8 cellular contexts compared by ENCODE assay signal in the genomic region with DNA sequence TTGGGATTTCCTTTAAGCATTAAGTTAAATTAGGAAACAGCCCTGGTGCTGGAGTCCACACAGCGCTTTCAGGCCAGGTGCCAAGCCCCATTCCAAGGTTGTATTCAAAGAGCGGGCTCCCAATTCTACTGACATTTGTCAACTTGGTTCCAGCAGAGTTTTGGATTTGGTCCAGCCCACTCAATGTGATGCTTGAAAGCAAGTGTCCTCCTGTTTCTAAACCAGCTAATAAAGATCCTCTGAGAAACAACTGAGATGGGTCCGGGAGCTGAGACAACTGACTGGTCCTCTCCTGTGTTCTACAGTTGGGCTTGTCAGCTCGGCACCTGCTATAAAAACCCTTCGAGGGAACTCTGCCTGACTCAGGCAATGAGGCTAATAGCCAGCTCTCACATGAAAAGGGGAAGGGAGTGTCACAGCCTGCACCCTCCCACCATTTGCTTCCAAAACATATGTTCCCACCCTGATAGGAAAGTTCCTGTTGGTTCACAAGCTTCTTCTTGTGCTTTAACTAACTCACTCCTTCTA. TPM values are rescaled to one million over a fixed set of nuclear protein-coding genes. Genes with fewer than 3 reads are reported as not detected.
DNase-seq lines count a peak whose midpoint lies in the region; ATAC-seq and TF ChIP-seq lines count a peak whose summit lies in the region.

No MANE protein-coding gene starts in this region.

- peak overlapping the region; percentile 11 for H3K27ac Mint-ChIP-seq in stimulated activated naive CD8-positive, alpha-beta T cell treated with anti-CD3 and anti-CD28 coated beads, Interleukin-15, Interleukin-2, amounts not matched to agents 100 ng/mL and 50 ng/mL, for 24 hours
- H3K27ac Mint-ChIP-seq in stimulated activated naive CD8-positive, alpha-beta T cell treated with anti-CD3 and anti-CD28 coated beads, Interleukin-15, amount 100 ng/mL, for 72 hours: no peak overlapping the region

- no peak for TF ChIP-seq CTCF in heart left ventricle (IDR thresholded peaks at IDR 0.05)
- TF ChIP-seq CTCF in BE2C (IDR thresholded peaks at IDR 0.05; ENCODE audit: low read depth, low read length): no peak

- TF ChIP-seq POLR2A in heart left ventricle (IDR thresholded peaks at IDR 0.05): no peak

- peaks cover 21% of the 10 kb centered on the region for H3K36me3 Mint-ChIP-seq in stimulated activated naive CD8-positive, alpha-beta T cell treated with anti-CD3 and anti-CD28 coated beads, Interleukin-15, Interleukin-2, amounts not matched to agents 100 ng/mL and 50 ng/mL, for 24 hours (ENCODE audit: low read depth)

- no peak for DNase-seq in stimulated activated naive CD8-positive, alpha-beta T cell treated with anti-CD3 and anti-CD28 coated beads, Interleukin-15, amount 100 ng/mL, for 72 hours
- DNase-seq in SHP77 treated with DMSO at 0.1 percent for 48 hours (lab: John Stamatoyannopoulos, UW) (peak; percentile 20), heart left ventricle (peak in 4 of 5 donors; percentile 29 to 55 (median 37)), aorta (peak in 1 of 2 donors; percentile 58), T-helper 9 cell (no peak), BE2C (no peak)

- WGBS in heart left ventricle, 4 donors: 0 to 9% (median 7%) methylated on average over 5 of the region's 5 CpGs
- 1 to 4% methylated on average over 5 of the region's 5 CpGs for WGBS in aorta, 2 donors

- H3K27ac ChIP-seq in heart left ventricle (peak overlapping the region in 8 of 12 donors; percentile 8 to 65 (median 22)), aorta (ENCODE audit: low read depth in 1 of 2, low read length in 2 of 2) (no peak overlapping the region)

- H3K27me3 ChIP-seq in heart left ventricle: no peaks in the 10 kb centered on the region
- H3K27me3 ChIP-seq in aorta (ENCODE audit: control insufficient read depth in 1 of 2, insufficient read depth in 2 of 2, low read length in 1 of 2): no peaks in the 10 kb centered on the region
- no peaks in the 10 kb centered on the region for H3K27me3 ChIP-seq in BE2C

- peaks cover 85% of the 10 kb centered on the region for H3K4me1 Mint-ChIP-seq in stimulated activated naive CD8-positive, alpha-beta T cell treated with anti-CD3 and anti-CD28 coated beads, Interleukin-15, Interleukin-2, amounts not matched to agents 100 ng/mL and 50 ng/mL, for 24 hours (ENCODE audit: low read depth)
- peaks cover 57% of the 10 kb centered on the region for H3K4me1 Mint-ChIP-seq in stimulated activated naive CD8-positive, alpha-beta T cell treated with anti-CD3 and anti-CD28 coated beads, Interleukin-15, amount 100 ng/mL, for 72 hours

- H3K27me3 Mint-ChIP-seq in stimulated activated naive CD8-positive, alpha-beta T cell treated with anti-CD3 and anti-CD28 coated beads, Interleukin-15, Interleukin-2, amounts not matched to agents 100 ng/mL and 50 ng/mL, for 24 hours: no peaks in the 10 kb centered on the region
- H3K27me3 Mint-ChIP-seq in stimulated activated naive CD8-positive, alpha-beta T cell treated with anti-CD3 and anti-CD28 coated beads, Interleukin-15, amount 100 ng/mL, for 72 hours: no peaks in the 10 kb centered on the region

- H3K4me3 Mint-ChIP-seq in stimulated activated naive CD8-positive, alpha-beta T cell treated with anti-CD3 and anti-CD28 coated beads, Interleukin-15, Interleukin-2, amounts not matched to agents 100 ng/mL and 50 ng/mL, for 24 hours: no peak overlapping the region
- no peak overlapping the region for H3K4me3 Mint-ChIP-seq in stimulated activated naive CD8-positive, alpha-beta T cell treated with anti-CD3 and anti-CD28 coated beads, Interleukin-15, amount 100 ng/mL, for 72 hours

- intact Hi-C loops in heart left ventricle (cut with DNase I) (loop anchor here in 1 of 10 donors (5.0 kb wide), 1 partner anchor 81 kb away; no protein-coding TSS in a partner anchor), aorta (cut with DNase I) (no loop called here)

- H3K9me3 ChIP-seq in heart left ventricle: no peaks in the 10 kb centered on the region
- no peaks in the 10 kb centered on the region for H3K9me3 ChIP-seq in aorta (ENCODE audit: control insufficient read depth, low read length)
- no peaks in the 10 kb centered on the region for H3K9me3 ChIP-seq in BE2C

- H3K4me3 ChIP-seq in heart left ventricle: peak overlapping the region in 1 of 12 donors; percentile 12
- no peak overlapping the region for H3K4me3 ChIP-seq in aorta (ENCODE audit: low read length in 2 of 2)
- no peak overlapping the region for H3K4me3 ChIP-seq in BE2C (ENCODE audit: low read depth, low read length)

- no peaks in the 10 kb centered on the region for H3K9me3 Mint-ChIP-seq in stimulated activated naive CD8-positive, alpha-beta T cell treated with anti-CD3 and anti-CD28 coated beads, Interleukin-15, Interleukin-2, amounts not matched to agents 100 ng/mL and 50 ng/mL, for 24 hours
- no peaks in the 10 kb centered on the region for H3K9me3 Mint-ChIP-seq in stimulated activated naive CD8-positive, alpha-beta T cell treated with anti-CD3 and anti-CD28 coated beads, Interleukin-15, amount 100 ng/mL, for 72 hours

- no peak for ATAC-seq in stimulated activated naive CD8-positive, alpha-beta T cell treated with anti-CD3 and anti-CD28 coated beads, Interleukin-15, amount 100 ng/mL, for 72 hours
- peak; percentile 64 to 83 (median 80) for ATAC-seq in heart left ventricle
- peak; percentile 62 for ATAC-seq in aorta (ENCODE audit: low FRiP score)
- no peak for ATAC-seq in GM21360 (IDR thresholded peaks at IDR 0.05; ENCODE audit: unreplicated experiment)

- H3K4me1 ChIP-seq in heart left ventricle (peaks cover 7 to 71% (median 23%) of the 10 kb centered on the region in 12 donors), aorta (ENCODE audit: control insufficient read depth in 1 of 2, insufficient read depth in 2 of 2, low read length in 2 of 2) (peaks cover 6 to 9% of the 10 kb centered on the region in 2 donors), BE2C (peaks cover 4% of the 10 kb centered on the region; the same call in 1 of the 2 replicates)

- peaks cover 0 to 3% (median 0%) of the 10 kb centered on the region in 9 donors for H3K36me3 ChIP-seq in heart left ventricle
- no peaks in the 10 kb centered on the region for H3K36me3 ChIP-seq in aorta (ENCODE audit: control insufficient read depth in 1 of 2, insufficient read depth in 2 of 2, low read length in 1 of 2)
- H3K36me3 ChIP-seq in BE2C: no peaks in the 10 kb centered on the region

RNA-seq across cellular contexts. Expression of gene ERN1, which starts 11.4 kb away (rescaled TPM):
- total RNA-seq in heart left ventricle: 10 to 100 TPM in 4 of 9 donors, 1 to 10 TPM in 5; 5.1 to 18.7 (median 9.1) TPM
- 1 to 10 TPM; 1.5 to 4.7 TPM for polyA plus RNA-seq in heart left ventricle
- 10 to 100 TPM; 17.8 to 31.0 TPM for total RNA-seq in aorta
- 1 to 10 TPM; 1.0 to 5.2 TPM for polyA plus RNA-seq in aorta
- polyA plus RNA-seq in BE2C (2012; ENCODE audit: insufficient read depth, insufficient read length, low read depth): 8.9 TPM

Comparison
In these comparisons a context has a peak if more than half of its experiments do, and no peak if none do; other contexts are left out.
1. ATAC-seq: peak in heart left ventricle (4 of 4) and aorta (single experiment); none in stimulated activated naive CD8-positive, alpha-beta T cell treated with anti-CD3 and anti-CD28 coated beads, Interleukin-15, amount 100 ng/mL, for 72 hours (single experiment) and GM21360 (single experiment).
2. DNase-seq: peak in SHP77 treated with DMSO at 0.1 percent for 48 hours (single experiment) and heart left ventricle (4 of 5); none in stimulated activated naive CD8-positive, alpha-beta T cell treated with anti-CD3 and anti-CD28 coated beads, Interleukin-15, amount 100 ng/mL, for 72 hours (0 of 2), T-helper 9 cell (single experiment) and BE2C (single experiment).
3. H3K27ac ChIP-seq: peak in heart left ventricle (8 of 12); none in aorta (0 of 2).